Comparison of ENCODE assay signal across 7 cellular contexts in the genomic region with DNA sequence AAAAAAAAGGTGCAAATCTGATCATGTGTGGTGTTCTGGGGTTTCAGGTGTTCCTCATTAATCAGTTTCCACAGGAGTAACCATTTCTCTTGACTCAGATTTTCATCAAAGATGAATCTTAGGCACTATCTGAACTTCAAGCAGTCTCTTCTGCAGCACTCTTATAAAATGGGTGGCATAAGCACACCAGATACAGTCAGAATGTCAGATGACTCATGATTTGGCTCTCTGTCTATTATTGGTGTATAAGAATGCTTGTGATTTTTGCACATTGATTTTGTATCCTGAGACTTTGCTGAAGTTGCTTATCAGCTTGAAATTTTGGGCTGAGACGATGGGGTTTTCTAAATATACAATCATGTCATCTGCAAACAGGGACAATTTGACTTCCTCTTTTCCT.
DNase-seq lines count a peak whose midpoint lies in the region; ATAC-seq and TF ChIP-seq lines count a peak whose summit lies in the region.
"Not testable (repeated sequence)": the region's sequence is repeated elsewhere in the genome, so short reads cannot be mapped to it uniquely, and the experiment has no call there.

No MANE protein-coding gene starts in this region.

- not testable (repeated sequence) for BruUV-seq in MCF 10A (replicated peaks; lab: Mats Ljungman, UMichigan)

- H3K4me3 ChIP-seq in AG10803 (ENCODE audit: low read length); RWPE2 (ENCODE audit: severe bottlenecking); epithelial cell of esophagus (ENCODE audit: low read length): not testable (repeated sequence)

- peaks cover 14% of the 10 kb centered on the region for H3K36me3 Mint-ChIP-seq in HFFc6 (ENCODE audit: low read depth)
- H3K36me3 Mint-ChIP-seq in MCF 10A (ENCODE audit: insufficient read depth, unreplicated experiment) = not testable (repeated sequence)

- peaks cover 16% of the 10 kb centered on the region for H3K4me1 Mint-ChIP-seq in HFFc6 (ENCODE audit: low read depth)
- H3K4me1 Mint-ChIP-seq in MCF 10A (ENCODE audit: insufficient read depth, unreplicated experiment) = not testable (repeated sequence)

- intact Hi-C loops in MCF 10A (cut with micrococcal nuclease) = not testable (repeated sequence)

- POLR2A ChIA-PET in MCF 10A (lab: Yijun Ruan, JAX) = not testable (repeated sequence)

- not testable (repeated sequence) for H3K27me3 Mint-ChIP-seq in HFFc6 (ENCODE audit: insufficient read depth); MCF 10A (ENCODE audit: insufficient read depth, unreplicated experiment)

- not testable (repeated sequence) for H3K9me3 ChIP-seq in RWPE2 (ENCODE audit: severe bottlenecking)

- H3K27me3 ChIP-seq in RWPE2 (ENCODE audit: insufficient read depth, poor library complexity, severe bottlenecking) = not testable (repeated sequence)

- not testable (repeated sequence) for H3K4me3 Mint-ChIP-seq in HFFc6; MCF 10A (ENCODE audit: unreplicated experiment)

- not testable (repeated sequence) for H3K9me3 Mint-ChIP-seq in HFFc6; MCF 10A (ENCODE audit: unreplicated experiment)

- H3K27ac ChIP-seq in RWPE2 (ENCODE audit: poor library complexity, severe bottlenecking) = not testable (repeated sequence)

- H3K4me1 ChIP-seq in RWPE2 (ENCODE audit: insufficient read depth, poor library complexity, severe bottlenecking) = not testable (repeated sequence)

- TF ChIP-seq CTCF in AG10803 (conservative IDR thresholded peaks at IDR 0.05; ENCODE audit: low read length); HFFc6 (IDR thresholded peaks at IDR 0.05); RWPE2 (IDR thresholded peaks at IDR 0.05; ENCODE audit: poor library complexity, severe bottlenecking); MCF 10A (IDR thresholded peaks at IDR 0.05; ENCODE audit: unreplicated experiment); epithelial cell of esophagus (IDR thresholded peaks at IDR 0.05; ENCODE audit: insufficient read depth, low read depth, low read length, missing control alignments): not testable (repeated sequence)

- not testable (repeated sequence) for H3K36me3 ChIP-seq in RWPE2 (ENCODE audit: low read depth)

- not testable (repeated sequence) for H3K27ac Mint-ChIP-seq in HFFc6; MCF 10A (ENCODE audit: low read depth, unreplicated experiment)

- CTCF ChIA-PET in MCF 10A (lab: Yijun Ruan, JAX) = not testable (repeated sequence)

- peak; percentile 59 for ATAC-seq in RWPE2 (ENCODE audit: low read depth)

- DNase-seq in AG10803 (ENCODE audit: low read depth) (peak; percentile 4), GM03348 (ENCODE audit: low spot score) (peak; percentile 8), HFFc6 (peak; percentile 36), MCF 10A (ENCODE audit: unreplicated experiment) (peak; percentile 21), epithelial cell of esophagus (ENCODE audit: low read depth) (peak; percentile 41), iris pigment epithelial cell (ENCODE audit: low read depth) (peak; percentile 38)
- not testable (repeated sequence) for DNase-seq in RWPE2 (ENCODE audit: low spot score)
